8 cellular contexts compared by ENCODE assay signal in genomic region chr6:2989332-2990178, GRCh38. TPM values are rescaled to one million over a fixed set of nuclear protein-coding genes. Genes with fewer than 3 reads are reported as not detected.
DNase-seq lines count a peak whose midpoint lies in the region; TF ChIP-seq lines count a peak whose summit lies in the region.

No MANE protein-coding gene starts in this region.

- peak; percentile 99 for DNase-seq in ELR (ENCODE audit: low read depth)
- peak; percentile 90 for DNase-seq in H9
- DNase-seq in MM.1S, result peak; percentile 93
- DNase-seq in SHP77 (lab: John Stamatoyannopoulos, UW), result peak; percentile 91 to 94
- peak; percentile 89 for DNase-seq in activated effector memory CD4-positive, alpha-beta T cell treated with anti-CD3 and anti-CD28 coated beads, Interleukin-2, amount 50 U/mL, for 16 hours
- DNase-seq in fibroblast of villous mesenchyme (ENCODE audit: low read depth), result peak; percentile 97
- DNase-seq in stromal cell of bone marrow (ENCODE audit: low read depth), result peak; percentile 99

- peak overlapping the region; percentile 99 for H3T11ph ChIP-seq in H9 (ENCODE audit: low read length)

- peak overlapping the region; percentile 95 for H2BK12ac ChIP-seq in H9 (ENCODE audit: insufficient read length, low read depth, low read length)

- peak; percentile 56 for TF ChIP-seq EP300 in neural cell (conservative IDR thresholded peaks at IDR 0.05; ENCODE audit: poor library complexity, severe bottlenecking)

- peak overlapping the region; percentile 72; the same call in 1 of the 2 replicates for H3K4ac ChIP-seq in H9 (ENCODE audit: low read depth, low read length)

- H4K5ac ChIP-seq in H9 (ENCODE audit: insufficient read length, low read depth, low read length), result peak overlapping the region; percentile 95

- H3K9ac ChIP-seq in H9 (ENCODE audit: extremely low read depth, insufficient read length, low read length) (peak overlapping the region; percentile 98), MM.1S (ENCODE audit: low read length) (peak overlapping the region; percentile 91), neural cell (ENCODE audit: low read length) (peak overlapping the region; percentile 99)

- peak overlapping the region; percentile 23 for H4K91ac ChIP-seq in H9 (ENCODE audit: insufficient read length, low read depth, low read length)

- no peaks in the 10 kb centered on the region for H3K36me3 ChIP-seq in MM.1S (replicated peaks; ENCODE audit: insufficient read depth, low read length)
- H3K36me3 ChIP-seq in neural cell (ENCODE audit: insufficient read depth, low read length), result no peaks in the 10 kb centered on the region

- H3K9me3 Mint-ChIP-seq in H9, result no peaks in the 10 kb centered on the region; a peak in 1 of 5 replicates

- H2AK5ac ChIP-seq in H9 (ENCODE audit: insufficient read length, low read length), result peak overlapping the region; percentile 31

- peaks cover 28% of the 10 kb centered on the region for H3F3A ChIP-seq in MM.1S (ENCODE audit: insufficient read depth, low read length)
- H3F3A ChIP-seq in neural cell (ENCODE audit: insufficient read depth, low read length, poor library complexity, severe bottlenecking), result peaks cover 19% of the 10 kb centered on the region

- peak overlapping the region; percentile 87 for H2BK120ac ChIP-seq in H9 (ENCODE audit: low read depth, low read length, poor library complexity, severe bottlenecking)

- peak overlapping the region; percentile 77 for H3K56ac ChIP-seq in H9 (ENCODE audit: insufficient read length, low read depth, low read length)

- H3K14ac ChIP-seq in H9 (ENCODE audit: insufficient read depth, low read length), result peak overlapping the region; percentile 98

- H3K4me1 ChIP-seq in H9 (ENCODE audit: insufficient read depth, low read length) (peaks cover 8% of the 10 kb centered on the region; the same call in 1 of the 2 replicates), MM.1S (ENCODE audit: low read length) (peaks cover 7% of the 10 kb centered on the region)

- TF ChIP-seq CTCF in H9 (conservative IDR thresholded peaks at IDR 0.05) (peak; percentile 44; the same call in 1 of the 3 replicates), MM.1S (IDR thresholded peaks at IDR 0.05; ENCODE audit: low read length) (no peak), fibroblast of villous mesenchyme (IDR thresholded peaks at IDR 0.05; ENCODE audit: insufficient read depth, low read depth, low read length) (no peak), neural cell (IDR thresholded peaks at IDR 0.05; ENCODE audit: poor library complexity, severe bottlenecking) (peak; percentile 11)

- H3K4me1 Mint-ChIP-seq in H9, result peaks cover 54 to 55% of the 10 kb centered on the region in 2 experiments

- WGBS in H9 (ENCODE audit: extremely low coverage, insufficient read length, low lambda C conversion rate), result no CpG with 5 or more reads among the region's 22 CpGs

- no peaks in the 10 kb centered on the region for H3K79me2 ChIP-seq in H9 (ENCODE audit: insufficient read depth, low read length)
- no peaks in the 10 kb centered on the region for H3K79me2 ChIP-seq in MM.1S (ENCODE audit: low read length)
- H3K79me2 ChIP-seq in neural cell (replicated peaks; ENCODE audit: insufficient read depth, low read length), result peaks cover 5% of the 10 kb centered on the region

- peak overlapping the region; percentile 91 for H2BK5ac ChIP-seq in H9 (ENCODE audit: insufficient read length, low read length)

- peaks cover 13% of the 10 kb centered on the region for H3K23me2 ChIP-seq in H9 (ENCODE audit: insufficient read length, low read depth, low read length, poor library complexity, severe bottlenecking)

- H3K9me3 ChIP-seq in H9 (ENCODE audit: control insufficient read depth, low read depth, low read length), result no peaks in the 10 kb centered on the region
- no peaks in the 10 kb centered on the region for H3K9me3 ChIP-seq in MM.1S (replicated peaks; ENCODE audit: insufficient read depth, low read length)
- no peaks in the 10 kb centered on the region for H3K9me3 ChIP-seq in neural cell (ENCODE audit: low read length)

- no peak overlapping the region for H2BK15ac ChIP-seq in H9 (ENCODE audit: low read depth, low read length)

- H3K18ac ChIP-seq in H9 (ENCODE audit: insufficient read length, low read depth, low read length), result peak overlapping the region; percentile 99

- peak overlapping the region; percentile 99 to 100 (median 100) for H3K27ac Mint-ChIP-seq in H9

- peak overlapping the region; percentile 82 to 89 for H3K4me3 Mint-ChIP-seq in H9

- H3K9me2 ChIP-seq in MM.1S (replicated peaks; ENCODE audit: insufficient read depth, low read length), result no peaks in the 10 kb centered on the region
- H3K9me2 ChIP-seq in neural cell (ENCODE audit: insufficient read depth, low read length), result no peaks in the 10 kb centered on the region

- H3K4me3 ChIP-seq in MM.1S (ENCODE audit: low read length) (peak overlapping the region; percentile 75), fibroblast of villous mesenchyme (ENCODE audit: low read depth, low read length) (peak overlapping the region; percentile 68), neural cell (ENCODE audit: low read length) (peak overlapping the region; percentile 91)

- no peaks in the 10 kb centered on the region for H3K79me1 ChIP-seq in H9 (ENCODE audit: insufficient read depth, low read depth, low read length, poor library complexity, severe bottlenecking)

- H3K27ac ChIP-seq in H9 (ENCODE audit: insufficient read length, low read depth, low read length) (peak overlapping the region; percentile 99), MM.1S (ENCODE audit: low read length) (peak overlapping the region; percentile 88), neural cell (ENCODE audit: low read length) (peak overlapping the region; percentile 100)

- H4K20me1 ChIP-seq in H9 (ENCODE audit: control insufficient read depth, insufficient read depth, insufficient read length) (no peaks in the 10 kb centered on the region), MM.1S (ENCODE audit: insufficient read depth, low read length) (no peaks in the 10 kb centered on the region), neural cell (ENCODE audit: insufficient read depth) (no peaks in the 10 kb centered on the region)

- peak overlapping the region; percentile 58 for H4K8ac ChIP-seq in H9 (replicated peaks; ENCODE audit: insufficient read length, low read depth, low read length)

- H2BK20ac ChIP-seq in H9 (ENCODE audit: low read depth, low read length, poor library complexity, severe bottlenecking), result peak overlapping the region; percentile 62

- H3K27me3 ChIP-seq in H9 (ENCODE audit: insufficient read depth, low read length) (no peaks in the 10 kb centered on the region), MM.1S (replicated peaks; ENCODE audit: insufficient read depth, low read length) (no peaks in the 10 kb centered on the region), neural cell (ENCODE audit: insufficient read depth, low read depth, low read length) (no peaks in the 10 kb centered on the region)

- TF ChIP-seq RAD21 in neural cell (conservative IDR thresholded peaks at IDR 0.05), result no peak

- H3K4me2 ChIP-seq in H9 (ENCODE audit: insufficient read depth, insufficient read length, low read length), result peak overlapping the region; percentile 68
- H3K4me2 ChIP-seq in MM.1S (ENCODE audit: low read depth, low read length), result peak overlapping the region; percentile 91
- H3K4me2 ChIP-seq in neural cell (ENCODE audit: low read length), result peak overlapping the region; percentile 94

- peak overlapping the region; percentile 15 for H3K23ac ChIP-seq in H9 (ENCODE audit: insufficient read length, low read depth, low read length)

- H3K36me3 Mint-ChIP-seq in H9 (ENCODE audit: insufficient read depth in 1 of 3, low read depth in 3 of 3), result peaks cover 0 to 5% (median 0%) of the 10 kb centered on the region in 3 experiments; a peak in 2 of 7 replicates

- H3K27me3 Mint-ChIP-seq in H9 (ENCODE audit: low read depth), result no peaks in the 10 kb centered on the region

- H2AFZ ChIP-seq in H9 (ENCODE audit: low read length), result peak overlapping the region; percentile 60
- H2AFZ ChIP-seq in MM.1S (ENCODE audit: low read length), result peak overlapping the region; percentile 60
- H2AFZ ChIP-seq in neural cell (ENCODE audit: low read depth, low read length), result peak overlapping the region; percentile 56

TF ChIP-seq in neural cell, 6 proteins besides CTCF, POLR2A, EP300 and RAD21:
- TF ChIP-seq POLR2AphosphoS5 (IDR thresholded peaks at IDR 0.05) (peak; percentile 74), REST (IDR thresholded peaks at IDR 0.05; ENCODE audit: borderline replicate concordance) (peak; percentile 84), SMC3 (conservative IDR thresholded peaks at IDR 0.05; ENCODE audit: poor library complexity) (no peak), MXI1 (conservative IDR thresholded peaks at IDR 0.05; ENCODE audit: poor library complexity, severe bottlenecking) (peak; percentile 64), TAF1 (IDR thresholded peaks at IDR 0.05; ENCODE audit: low read depth) (peak; percentile 95), EZH2 (IDR thresholded peaks at IDR 0.05; ENCODE audit: borderline replicate concordance, insufficient read depth, low read length, poor library complexity, severe bottlenecking) (no peak)

RNA-seq across cellular contexts. Expression of gene NQO2, which starts 10.1 kb away (rescaled TPM):
- total RNA-seq in H9 (2021), result 105 and 106 TPM in 2 replicates
- 7.4 and 12.1 TPM in 2 replicates for total RNA-seq in fibroblast of villous mesenchyme
- polyA plus RNA-seq in neural cell, result 33.2 and 47.7 TPM in 2 replicates
- 16.1 and 18.3 TPM in 2 replicates for polyA minus RNA-seq in neural cell

RNA-seq across cellular contexts. Expression of gene SERPINB6, which starts 18.2 kb away (rescaled TPM):
- total RNA-seq in H9 (2021) (39.0 and 40.6 TPM in 2 replicates), fibroblast of villous mesenchyme (96.3 and 122 TPM in 2 replicates)
- polyA plus RNA-seq in neural cell, result 1.9 and 2.3 TPM in 2 replicates
- 2.0 and 3.2 TPM in 2 replicates for polyA minus RNA-seq in neural cell

Comparison
In these comparisons a context has a peak if more than half of its experiments do, and no peak if none do; other contexts are left out.
1. Peak in every context shown above with its lines: DNase-seq, H3K4me3 ChIP-seq and H3K27ac ChIP-seq.
2. CTCF ChIP-seq: peak in H9 (single experiment) and neural cell (single experiment); none in MM.1S (single experiment) and fibroblast of villous mesenchyme (single experiment).